In the genomic region with DNA sequence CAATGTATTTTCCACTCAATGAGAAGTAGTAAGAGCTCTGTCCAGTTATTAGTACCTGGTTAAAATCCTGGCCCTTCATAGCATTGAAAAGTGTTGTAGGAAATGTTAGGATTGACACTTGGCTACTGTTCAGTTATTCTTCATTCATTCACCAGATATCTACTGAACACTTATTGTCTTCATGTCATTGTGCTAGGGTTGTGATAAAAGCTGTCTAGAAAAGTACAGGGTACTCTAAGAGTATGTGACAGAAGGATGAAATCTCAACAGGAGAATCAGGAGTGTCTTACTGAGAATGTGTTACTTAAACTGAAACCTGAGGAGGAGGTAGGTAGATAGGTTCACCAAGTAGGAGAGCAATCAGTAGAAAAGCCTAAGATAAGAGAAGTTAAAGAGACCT, we compare ENCODE assay signal across 8 cellular contexts.
"Had no signal": no experiment of that assay in that cellular context is flagged by ENCODE, and none has a peak within 500 bp of the region (broad histone marks: within the 10 kb centered on the region; RNA-seq: fewer than 3 reads in every experiment).

No MANE protein-coding gene starts in this region.

- H3K9ac ChIP-seq: GM23248 had no signal

- H3K4me1 ChIP-seq: HAP-1 had no signal

- H3K27ac ChIP-seq: GM23248, HL-60 had no signal

- H3K4me3 ChIP-seq: GM23248, HAP-1 had no signal

- DNase-seq: GM23248, GOT3, H7, HFFc6 had no signal

- H3K36me3 ChIP-seq: HAP-1 had no signal

- FAIRE-seq: HepG2 had no signal

- ATAC-seq: HCT116, HepG2 had no signal

- H3K9me3 ChIP-seq: HAP-1 had no signal
